ENCODE assay signal across 18 cellular contexts in the genomic region with DNA sequence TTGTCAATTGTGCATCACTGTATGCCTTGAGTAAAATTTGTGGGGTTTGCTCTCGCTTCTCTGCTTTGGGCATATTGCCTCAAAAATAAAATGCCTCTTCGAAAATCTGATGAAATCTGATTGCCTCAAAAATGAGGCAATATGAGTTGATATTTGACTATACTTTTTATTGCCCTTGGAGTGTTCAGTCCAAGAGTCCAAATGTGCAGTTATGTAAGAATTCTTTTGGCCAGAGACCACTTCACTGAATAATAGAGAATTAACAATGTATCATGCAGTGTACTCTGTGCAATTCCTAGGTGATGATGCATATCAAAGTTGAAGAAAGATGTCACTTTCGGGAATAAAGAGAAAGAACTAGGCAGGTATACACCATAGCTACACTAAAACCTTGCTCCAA. TPM values are rescaled to one million over a fixed set of nuclear protein-coding genes. Genes with fewer than 3 reads are reported as not detected.
DNase-seq lines count a peak whose midpoint lies in the region; ATAC-seq, FAIRE-seq and TF ChIP-seq lines count a peak whose summit lies in the region.
"Had no signal": no experiment of that assay in that cellular context is flagged by ENCODE, and none has a peak within 500 bp of the region (broad histone marks: within the 10 kb centered on the region; RNA-seq: fewer than 3 reads in every experiment).

No MANE protein-coding gene starts in this region.

- H3K27me3 ChIP-seq in right lobe of liver, result no peaks in the 10 kb centered on the region
- H3K27me3 ChIP-seq in subcutaneous abdominal adipose tissue (ENCODE audit: control insufficient read depth in 5 of 5, insufficient read depth in 4 of 5, low read length in 5 of 5), result peaks cover 0 to 3% (median 2%) of the 10 kb centered on the region in 5 donors

- no peaks in the 10 kb centered on the region for H3K36me3 ChIP-seq in right lobe of liver
- peaks cover 0 to 3% (median 0%) of the 10 kb centered on the region in 5 donors for H3K36me3 ChIP-seq in subcutaneous abdominal adipose tissue (ENCODE audit: control insufficient read depth in 5 of 5, insufficient read depth in 5 of 5, low read length in 5 of 5)
- H3K36me3 ChIP-seq: BLaER1 had no signal

- peak; percentile 64 for FAIRE-seq in D721Med (lab: Jason Lieb, UNC)
- FAIRE-seq in RCC 7860 (lab: Jason Lieb, UNC), result no peak
- FAIRE-seq: GM12878, GM19239, H1 had no signal

- no peak overlapping the region for H3K9ac ChIP-seq in subcutaneous abdominal adipose tissue (ENCODE audit: low read length in 5 of 5)
- H3K9ac ChIP-seq: BLaER1 had no signal

- no peaks in the 10 kb centered on the region for H3K9me3 ChIP-seq in right lobe of liver
- no peaks in the 10 kb centered on the region for H3K9me3 ChIP-seq in subcutaneous abdominal adipose tissue (ENCODE audit: control insufficient read depth in 5 of 5, low read length in 5 of 5)
- H3K9me3 ChIP-seq: BLaER1 had no signal

- H3K9me3 Mint-ChIP-seq in glutamatergic neuron (ENCODE audit: unreplicated experiment), result peaks cover 4% of the 10 kb centered on the region

- H3K27ac ChIP-seq in right lobe of liver (peak overlapping the region in 2 of 3 donors; percentile 54 to 66), subcutaneous abdominal adipose tissue (ENCODE audit: low read depth, low read length) (peak overlapping the region; percentile 43)
- H3K27ac ChIP-seq: BLaER1 had no signal

- H3K4me3 ChIP-seq in right lobe of liver (no peak overlapping the region), subcutaneous abdominal adipose tissue (ENCODE audit: low read depth in 1 of 5, low read length in 5 of 5) (no peak overlapping the region)
- H3K4me3 ChIP-seq: BLaER1, GM12878 had no signal

- H3K4me1 ChIP-seq in right lobe of liver, result peaks cover 0 to 13% (median 6%) of the 10 kb centered on the region in 4 donors
- H3K4me1 ChIP-seq in subcutaneous abdominal adipose tissue (ENCODE audit: control insufficient read depth in 5 of 5, insufficient read depth in 5 of 5, low read length in 5 of 5), result peaks cover 0 to 27% (median 6%) of the 10 kb centered on the region in 5 donors
- H3K4me1 ChIP-seq: BLaER1 had no signal

- ATAC-seq in esophagus mucosa (peak; percentile 62), right lobe of liver (peak; percentile 55 to 84 (median 66))
- ATAC-seq: GM12878 had no signal

- H3K36me3 Mint-ChIP-seq in glutamatergic neuron (ENCODE audit: unreplicated experiment), result no peaks in the 10 kb centered on the region
- H3K36me3 Mint-ChIP-seq: CD14-positive monocyte; CD4-positive, alpha-beta memory T cell had no signal

- 31% methylated on average over 3 of the region's 3 CpGs for WGBS in right lobe of liver (ENCODE audit: insufficient coverage, low coverage, low lambda C conversion rate, missing lambda C conversion rate)

- TF ChIP-seq POLR2A in right lobe of liver (IDR thresholded peaks at IDR 0.05), result no peak

- DNase-seq in D721Med (ENCODE audit: insufficient read length, low spot score), result no peak
- DNase-seq in right lobe of liver, result no peak
- DNase-seq in RCC 7860 (ENCODE audit: low spot score), result no peak
- DNase-seq in glutamatergic neuron, result no peak
- no peak for DNase-seq in NCI-H345 (lab: John Stamatoyannopoulos, UW)
- DNase-seq: 8988T, DMS53, DND-41, EL, H9 had no signal

- no peak for TF ChIP-seq CTCF in D721Med (IDR thresholded peaks at IDR 0.05; ENCODE audit: insufficient read depth, missing control alignments)
- TF ChIP-seq CTCF in right lobe of liver (IDR thresholded peaks at IDR 0.05), result no peak
- TF ChIP-seq CTCF in glutamatergic neuron (IDR thresholded peaks at IDR 0.05; ENCODE audit: partially characterized antibody, unreplicated experiment), result no peak

- H3K4me1 Mint-ChIP-seq in glutamatergic neuron (ENCODE audit: low read depth, unreplicated experiment), result no peaks in the 10 kb centered on the region
- H3K4me1 Mint-ChIP-seq: CD4-positive, alpha-beta memory T cell had no signal

- intact Hi-C loops in right lobe of liver (cut with DNase I), result no loop called here

- no peaks in the 10 kb centered on the region for H3K27me3 Mint-ChIP-seq in glutamatergic neuron (ENCODE audit: unreplicated experiment)

- no peak overlapping the region for H3K4me3 Mint-ChIP-seq in glutamatergic neuron (ENCODE audit: unreplicated experiment)
- H3K4me3 Mint-ChIP-seq: CD14-positive monocyte; CD4-positive, alpha-beta memory T cell; H9 had no signal

- no peak overlapping the region for H3K27ac Mint-ChIP-seq in glutamatergic neuron (ENCODE audit: unreplicated experiment)
- H3K27ac Mint-ChIP-seq: CD14-positive monocyte; CD4-positive, alpha-beta memory T cell; H9 had no signal

RNA-seq across cellular contexts. Expression of gene MAOA, which starts 8.6 kb away (rescaled TPM):
- total RNA-seq in esophagus mucosa, result 88.9 TPM
- total RNA-seq in right lobe of liver, result 100 to 1,000 TPM in 3 of 6 experiments, 10 to 100 TPM in 3; 76.2 to 180 (median 109) TPM
- 2.7 TPM for total RNA-seq in glutamatergic neuron (ENCODE audit: unreplicated experiment)

Comparison
In these comparisons a context has a peak if more than half of its experiments do, and no peak if none do; other contexts are left out.
1. RNA of gene MAOA, which starts 8.6 kb away (total RNA-seq): 76.2 to 180 TPM in right lobe of liver and 88.9 TPM in esophagus mucosa (single experiment); 2.7 TPM in glutamatergic neuron (single experiment); every median in the first group is over 10 times any median in the second.